ENCODE assay signal across 8 cellular contexts in the genomic region with DNA sequence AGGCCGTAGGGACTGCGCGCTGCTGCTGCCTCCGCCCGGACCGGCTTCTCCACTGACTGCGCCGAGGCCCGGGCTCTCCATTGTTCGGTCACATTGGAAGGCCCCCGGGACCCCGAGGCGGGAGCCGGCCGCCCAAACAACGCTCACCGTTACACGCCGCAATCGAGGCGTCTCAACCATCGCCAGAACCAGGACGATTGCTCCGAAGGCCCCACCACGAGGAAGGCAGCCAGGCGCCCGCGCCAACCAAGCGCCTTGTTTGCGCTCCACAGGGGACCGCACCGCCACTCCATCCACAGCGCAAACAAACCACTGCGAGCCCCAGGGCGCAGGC. TPM values are rescaled to one million over a fixed set of nuclear protein-coding genes. Genes with fewer than 3 reads are reported as not detected.
A peak's percentile ranks its signal among the peaks of the same experiment; 100 is the strongest.
DNase-seq lines count a peak whose midpoint lies in the region; ATAC-seq, FAIRE-seq and TF ChIP-seq lines count a peak whose summit lies in the region.

No MANE protein-coding gene starts in this region.

- DNase-seq in GM12892 (ENCODE audit: insufficient read length): peak; percentile 18
- peak; percentile 87 for DNase-seq in NCI-H2081 (lab: John Stamatoyannopoulos, UW)
- DNase-seq in choroid plexus epithelial cell (ENCODE audit: low read depth): no peak
- DNase-seq in putamen (ENCODE audit: low spot score): no peak
- no peak for DNase-seq in HPDE6-E6E7 (ENCODE audit: extremely low spot score)
- no peak for DNase-seq in foreskin melanocyte

- no peak for TF ChIP-seq POLR2A in GM12892 (IDR thresholded peaks at IDR 0.05; ENCODE audit: low read depth, low read length)

- no peak for ATAC-seq in GM21717 (IDR thresholded peaks at IDR 0.05; ENCODE audit: unreplicated experiment)

- H3K27me3 ChIP-seq in mononuclear cell (ENCODE audit: insufficient read depth, low read length): no peaks in the 10 kb centered on the region

- FAIRE-seq in GM12892 (lab: Jason Lieb, UNC): no peak

- no peaks in the 10 kb centered on the region for H3K9me3 ChIP-seq in mononuclear cell (ENCODE audit: low read depth, low read length)

- no peak for TF ChIP-seq CTCF in choroid plexus epithelial cell (conservative IDR thresholded peaks at IDR 0.05; ENCODE audit: low read depth, low read length)

- peaks cover 51% of the 10 kb centered on the region for H3K4me1 ChIP-seq in mononuclear cell (ENCODE audit: insufficient read depth, low read length)

- H3K4me3 ChIP-seq in choroid plexus epithelial cell (ENCODE audit: low read depth, low read length): peak overlapping the region; percentile 81
- peak overlapping the region; percentile 82 for H3K4me3 ChIP-seq in mononuclear cell (ENCODE audit: low read length)

RNA-seq across cellular contexts. Expression of gene GLUL, which starts 0.6 kb away (rescaled TPM):
- polyA plus RNA-seq in GM12892 (2012; ENCODE audit: missing spikeins): 167 TPM
- total RNA-seq in mononuclear cell: 417 TPM

RNA-seq across cellular contexts. Expression of gene TEDDM1, which starts 9.5 kb away (rescaled TPM):
- 0.19 TPM for polyA plus RNA-seq in GM12892 (2012; ENCODE audit: missing spikeins)
- total RNA-seq in mononuclear cell: not detected

RNA-seq across cellular contexts. Expression of gene RGSL1, which starts 59.0 kb away (rescaled TPM):
- polyA plus RNA-seq in GM12892 (2012; ENCODE audit: missing spikeins): 0.06 TPM
- not detected for total RNA-seq in mononuclear cell

Comparison
In these comparisons a context has a peak if more than half of its experiments do, and no peak if none do; other contexts are left out.
1. DNase-seq: peak in GM12892 (single experiment) and NCI-H2081 (2 of 2); none in choroid plexus epithelial cell (single experiment), putamen (single experiment), HPDE6-E6E7 (single experiment) and foreskin melanocyte (single experiment).